ENCODE assay signal across 15 cellular contexts in the genomic region with DNA sequence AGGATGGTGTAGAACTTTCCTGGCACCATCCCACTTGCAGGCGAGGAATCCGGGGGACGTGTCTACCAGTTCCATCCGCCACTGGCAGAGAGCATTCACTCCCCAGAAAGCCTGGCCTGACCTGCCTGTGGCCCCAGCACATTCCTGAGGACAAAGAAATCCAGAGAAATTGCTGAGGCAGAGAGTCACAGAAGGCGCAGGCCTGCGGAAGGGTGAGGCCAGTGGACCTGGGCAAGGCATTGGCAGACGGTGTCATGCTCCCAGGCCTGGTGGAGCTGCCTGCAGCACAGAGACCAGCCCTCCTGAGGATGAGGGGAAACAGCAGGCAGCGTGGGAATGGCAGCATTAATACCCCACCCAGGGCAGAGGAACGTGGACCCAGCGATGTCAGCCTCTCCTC.
DNase-seq lines count a peak whose midpoint lies in the region; ATAC-seq and TF ChIP-seq lines count a peak whose summit lies in the region.
"Had no signal": no experiment of that assay in that cellular context is flagged by ENCODE, and none has a peak within 500 bp of the region (broad histone marks: within the 10 kb centered on the region; RNA-seq: fewer than 3 reads in every experiment).

No MANE protein-coding gene starts in this region.

- no peak for TF ChIP-seq CTCF in HFFc6 (IDR thresholded peaks at IDR 0.05)
- no peak for TF ChIP-seq CTCF in astrocyte of the spinal cord (IDR thresholded peaks at IDR 0.05; ENCODE audit: low read depth, low read length)
- TF ChIP-seq CTCF in type B pancreatic cell (conservative IDR thresholded peaks at IDR 0.05), result no peak

- ATAC-seq in HG02678 (IDR thresholded peaks at IDR 0.05; ENCODE audit: unreplicated experiment) (no peak), GM19455 (IDR thresholded peaks at IDR 0.05; ENCODE audit: unreplicated experiment) (no peak)

- DNase-seq in HFFc6 (peak; percentile 84), astrocyte of the spinal cord (ENCODE audit: low read depth, low spot score) (peak; percentile 74), kidney tubule cell (ENCODE audit: low spot score) (peak; percentile 96), type B pancreatic cell (ENCODE audit: extremely low spot score, unreplicated experiment) (no peak)
- DNase-seq in activated effector memory CD4-positive, alpha-beta T cell treated with Interleukin-2 at 50 U/mL for 16 hours, result no peak
- DNase-seq: activated CD4-positive, alpha-beta T cell treated with anti-CD3 and anti-CD28 coated beads, Interleukin-2, amount 10 ng/mL, durations not matched to agents 7 days and 5 days; DMS53; endodermal cell; NCI-H446; pancreas; stimulated activated CD4-positive, alpha-beta T cell treated with anti-CD3 and anti-CD28 coated beads, Interleukin-4, amount 100 ng/mL, for 4 hours had no signal

- H3K4me3 Mint-ChIP-seq in HFFc6 (peak overlapping the region; percentile 70), type B pancreatic cell (peak overlapping the region; percentile 49)
- H3K4me3 Mint-ChIP-seq: activated CD4-positive, alpha-beta T cell treated with anti-CD3 and anti-CD28 coated beads, Interleukin-2, amount 10 ng/mL, durations not matched to agents 7 days and 5 days; activated naive CD4-positive, alpha-beta T cell treated with anti-CD3 and anti-CD28 coated beads, Interleukin-2, amount 50 U/mL, for 24 hours; endodermal cell had no signal

- peaks cover 11% of the 10 kb centered on the region for H3K9me3 Mint-ChIP-seq in HFFc6
- H3K9me3 Mint-ChIP-seq in type B pancreatic cell, result peaks cover 5% of the 10 kb centered on the region
- H3K9me3 Mint-ChIP-seq: activated CD4-positive, alpha-beta T cell treated with anti-CD3 and anti-CD28 coated beads, Interleukin-2, amount 10 ng/mL, durations not matched to agents 7 days and 5 days had no signal

- H3K27ac Mint-ChIP-seq in HFFc6, result peak overlapping the region; percentile 97
- peak overlapping the region; percentile 87 for H3K27ac Mint-ChIP-seq in type B pancreatic cell
- H3K27ac Mint-ChIP-seq: activated CD4-positive, alpha-beta T cell treated with anti-CD3 and anti-CD28 coated beads, Interleukin-2, amount 10 ng/mL, durations not matched to agents 7 days and 5 days; activated naive CD4-positive, alpha-beta T cell treated with anti-CD3 and anti-CD28 coated beads, Interleukin-2, amount 50 U/mL, for 24 hours had no signal

- in situ Hi-C loops in astrocyte of the spinal cord (cut with HindIII; ENCODE audit: low sequenced_read_pairs), result no loop called here

- no peak overlapping the region for H3K4me3 ChIP-seq in astrocyte of the spinal cord (ENCODE audit: low read depth, low read length)
- H3K4me3 ChIP-seq: pancreas, SK-N-MC had no signal

- peaks cover 62% of the 10 kb centered on the region for H3K4me1 Mint-ChIP-seq in HFFc6 (ENCODE audit: low read depth)
- H3K4me1 Mint-ChIP-seq in type B pancreatic cell (ENCODE audit: unreplicated experiment), result peaks cover 27% of the 10 kb centered on the region
- H3K4me1 Mint-ChIP-seq: activated CD4-positive, alpha-beta T cell treated with anti-CD3 and anti-CD28 coated beads, Interleukin-2, amount 10 ng/mL, durations not matched to agents 7 days and 5 days; activated naive CD4-positive, alpha-beta T cell treated with anti-CD3 and anti-CD28 coated beads, Interleukin-2, amount 50 U/mL, for 24 hours had no signal

- 0 out of 2 replicates have a peak, but pooled peaks cover 2% of the 10 kb centered on the region for H3K27me3 Mint-ChIP-seq in HFFc6 (ENCODE audit: insufficient read depth)
- H3K27me3 Mint-ChIP-seq in type B pancreatic cell, result no peaks in the 10 kb centered on the region

- H3K36me3 Mint-ChIP-seq in HFFc6 (ENCODE audit: low read depth) (peaks cover 9% of the 10 kb centered on the region), type B pancreatic cell (peaks cover 5% of the 10 kb centered on the region)
- H3K36me3 Mint-ChIP-seq: activated naive CD4-positive, alpha-beta T cell treated with anti-CD3 and anti-CD28 coated beads, Interleukin-2, amount 50 U/mL, for 24 hours had no signal

Comparison
In these comparisons a context has a peak if more than half of its experiments do, and no peak if none do; other contexts are left out.
1. DNase-seq: peak in HFFc6 (single experiment), astrocyte of the spinal cord (single experiment) and kidney tubule cell (single experiment); none in type B pancreatic cell (single experiment) and activated effector memory CD4-positive, alpha-beta T cell treated with Interleukin-2 at 50 U/mL for 16 hours (single experiment).